In genomic region chr4:14583752-14584151, GRCh38 we compare ENCODE assay signal across 18 cellular contexts.
"Had no signal": no experiment of that assay in that cellular context is flagged by ENCODE, and none has a peak within 500 bp of the region (broad histone marks: within the 10 kb centered on the region; RNA-seq: fewer than 3 reads in every experiment).

No MANE protein-coding gene starts in this region.

- H3K9me3 ChIP-seq: esophagus squamous epithelium, gastroesophageal sphincter, mucosa of descending colon, neutrophil, psoas muscle, right lobe of liver, suprapubic skin, thyroid gland had no signal

- DNase-seq: esophagus squamous epithelium; foreskin fibroblast; glutamatergic neuron; islet precursor cell; mucosa of descending colon; naive thymus-derived CD8-positive, alpha-beta T cell; psoas muscle; retina; right lobe of liver; stimulated activated CD4-positive, alpha-beta T cell treated with anti-CD3 and anti-CD28 coated beads, Interleukin-4, amount 100 ng/mL, for 1 hour; stimulated activated CD8-positive, alpha-beta memory T cell treated with anti-CD3 and anti-CD28 coated beads, Interleukin-4, amount 100 ng/mL, for 48 hours; stimulated activated naive CD8-positive, alpha-beta T cell treated with anti-CD3 and anti-CD28 coated beads, Interleukin-15, Interleukin-2, amounts not matched to agents 100 U/mL and 50 U/mL, for 24 hours; thyroid gland had no signal

- H3K27ac ChIP-seq: esophagus squamous epithelium, gastroesophageal sphincter, neutrophil, psoas muscle, right lobe of liver, suprapubic skin, thyroid gland had no signal

- H3K36me3 ChIP-seq: esophagus squamous epithelium, gastroesophageal sphincter, neutrophil, right lobe of liver, suprapubic skin, thyroid gland had no signal

- ATAC-seq: gastroesophageal sphincter; left lobe of liver; mucosa of descending colon; naive thymus-derived CD8-positive, alpha-beta T cell; psoas muscle; right lobe of liver; stimulated activated effector memory CD8-positive, alpha-beta T cell treated with anti-CD3 and anti-CD28 coated beads, Interleukin-12 subunit alpha, Interleukin-12 subunit beta, amount 100 ng/mL, for 72 hours; stimulated activated naive CD8-positive, alpha-beta T cell treated with anti-CD3 and anti-CD28 coated beads, Interleukin-15, Interleukin-2, amounts not matched to agents 100 U/mL and 50 U/mL, for 24 hours had no signal

- H3K4me1 ChIP-seq: esophagus squamous epithelium, gastroesophageal sphincter, psoas muscle, right lobe of liver, suprapubic skin, thyroid gland had no signal

- H3K4me3 ChIP-seq: esophagus squamous epithelium, gastroesophageal sphincter, mucosa of descending colon, psoas muscle, right lobe of liver, suprapubic skin, thyroid gland had no signal

- H3K27me3 ChIP-seq: esophagus squamous epithelium, gastroesophageal sphincter, neutrophil, right lobe of liver, suprapubic skin, thyroid gland had no signal
